In the genomic region with DNA sequence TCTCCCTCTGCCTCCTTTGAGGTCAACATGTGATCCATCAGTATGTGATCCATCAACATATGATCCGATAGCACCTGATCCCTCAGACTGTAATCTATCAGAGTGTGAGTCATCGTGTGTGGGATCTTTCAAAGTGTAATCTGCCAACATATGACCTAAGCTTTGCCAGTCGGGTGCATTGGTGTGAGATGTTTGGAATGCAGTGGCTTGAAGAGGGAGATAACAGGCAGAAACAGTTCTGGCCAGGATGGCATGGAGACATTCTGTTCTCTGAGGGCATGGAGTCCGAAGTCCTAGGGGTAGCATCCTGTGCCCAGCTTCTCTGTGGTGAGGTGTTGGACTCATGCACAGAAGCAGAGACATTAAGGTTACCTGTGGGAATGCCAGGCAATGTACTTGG, we compare ENCODE assay signal across 23 cellular contexts.
A peak's percentile ranks its signal among the peaks of the same experiment; 100 is the strongest.
DNase-seq lines count a peak whose midpoint lies in the region; FAIRE-seq and TF ChIP-seq lines count a peak whose summit lies in the region.
"Had no signal": no experiment of that assay in that cellular context is flagged by ENCODE, and none has a peak within 500 bp of the region (broad histone marks: within the 10 kb centered on the region; RNA-seq: fewer than 3 reads in every experiment).

No MANE protein-coding gene starts in this region.

- no peaks in the 10 kb centered on the region for H3K9me3 ChIP-seq in prostate gland
- H3K9me3 ChIP-seq: adrenal gland, suprapubic skin, vagina had no signal

- no peaks in the 10 kb centered on the region for H3K27me3 ChIP-seq in prostate gland (replicated peaks; ENCODE audit: insufficient read depth)
- H3K27me3 ChIP-seq: adrenal gland, suprapubic skin, vagina had no signal

- WGBS in prostate gland: 47% methylated on average over 4 of the region's 4 CpGs

- H3K36me3 Mint-ChIP-seq in progenitor cell of endocrine pancreas (ENCODE audit: insufficient read depth): no peaks in the 10 kb centered on the region

- H3K27ac Mint-ChIP-seq in progenitor cell of endocrine pancreas: no peak overlapping the region

- no peaks in the 10 kb centered on the region for H3K27me3 Mint-ChIP-seq in progenitor cell of endocrine pancreas

- H3K4me3 Mint-ChIP-seq in progenitor cell of endocrine pancreas (ENCODE audit: low read depth): no peak overlapping the region
- H3K4me3 Mint-ChIP-seq: neural crest cell had no signal

- intact Hi-C loops in prostate gland (cut with DNase I): no loop called here

- H3K4me1 Mint-ChIP-seq in progenitor cell of endocrine pancreas (ENCODE audit: low read depth): no peaks in the 10 kb centered on the region
- H3K4me1 Mint-ChIP-seq: neural crest cell had no signal

- no peaks in the 10 kb centered on the region for H3K4me1 ChIP-seq in prostate gland (replicated peaks)
- H3K4me1 ChIP-seq: adrenal gland, suprapubic skin, vagina had no signal

- TF ChIP-seq POLR2A in prostate gland (IDR thresholded peaks at IDR 0.05): no peak

- peak; percentile 20 for FAIRE-seq in HTR-8/SVneo (lab: Jason Lieb, UNC)
- FAIRE-seq: kidney had no signal

- H3K27ac ChIP-seq in prostate gland: no peak overlapping the region
- H3K27ac ChIP-seq: adrenal gland, suprapubic skin, vagina, WERI-Rb-1 had no signal

- H3K36me3 ChIP-seq in prostate gland: no peaks in the 10 kb centered on the region
- H3K36me3 ChIP-seq: adrenal gland, suprapubic skin, vagina, WERI-Rb-1 had no signal

- peak; percentile 25 for DNase-seq in A172 (ENCODE audit: low spot score)
- DNase-seq in HTR-8/SVneo (ENCODE audit: insufficient read length, low spot score): no peak
- peak; percentile 27 for DNase-seq in choroid plexus epithelial cell (ENCODE audit: low read depth)
- peak; percentile 16 for DNase-seq in iris pigment epithelial cell (ENCODE audit: low read depth)
- no peak for DNase-seq in cerebellar cortex (ENCODE audit: low spot score)
- DNase-seq in progenitor cell of endocrine pancreas (ENCODE audit: low spot score, unreplicated experiment): no peak
- no peak for DNase-seq in D341Med (ENCODE audit: low spot score)
- DNase-seq in prostate gland (ENCODE audit: low spot score): no peak
- DNase-seq: activated CD4-positive, alpha-beta T cell treated with anti-CD3 and anti-CD28 coated beads, Interleukin-2, amount 50 U/mL, for 4 hours; activated effector memory CD4-positive, alpha-beta T cell treated with anti-CD3 and anti-CD28 coated beads, Interleukin-2, amount 50 U/mL, for 16 hours; DND-41; Karpas-422; kidney; midbrain; NCI-H1105 treated with DMSO at 0.1 percent for 48 hours; NCI-H2081 treated with DMSO at 0.1 percent for 48 hours; NCI-H524; SHP77; WERI-Rb-1 had no signal

- no peak for TF ChIP-seq CTCF in choroid plexus epithelial cell (conservative IDR thresholded peaks at IDR 0.05; ENCODE audit: low read depth, low read length)
- TF ChIP-seq CTCF in progenitor cell of endocrine pancreas (IDR thresholded peaks at IDR 0.05; ENCODE audit: unreplicated experiment): no peak
- TF ChIP-seq CTCF in prostate gland (IDR thresholded peaks at IDR 0.05): no peak

- H3K4me3 ChIP-seq in choroid plexus epithelial cell (ENCODE audit: low read depth, low read length) (no peak overlapping the region), prostate gland (no peak overlapping the region)
- H3K4me3 ChIP-seq: adrenal gland, suprapubic skin, vagina had no signal

- no peaks in the 10 kb centered on the region for H3K9me3 Mint-ChIP-seq in progenitor cell of endocrine pancreas (ENCODE audit: low read depth)

Comparison
In these comparisons a context has a peak if more than half of its experiments do, and no peak if none do; other contexts are left out.
1. DNase-seq: peak in A172 (single experiment), choroid plexus epithelial cell (single experiment) and iris pigment epithelial cell (single experiment); none in HTR-8/SVneo (single experiment), cerebellar cortex (single experiment), progenitor cell of endocrine pancreas (single experiment), D341Med (single experiment) and prostate gland (single experiment).